ENCODE assay signal across 18 cellular contexts in the genomic region with DNA sequence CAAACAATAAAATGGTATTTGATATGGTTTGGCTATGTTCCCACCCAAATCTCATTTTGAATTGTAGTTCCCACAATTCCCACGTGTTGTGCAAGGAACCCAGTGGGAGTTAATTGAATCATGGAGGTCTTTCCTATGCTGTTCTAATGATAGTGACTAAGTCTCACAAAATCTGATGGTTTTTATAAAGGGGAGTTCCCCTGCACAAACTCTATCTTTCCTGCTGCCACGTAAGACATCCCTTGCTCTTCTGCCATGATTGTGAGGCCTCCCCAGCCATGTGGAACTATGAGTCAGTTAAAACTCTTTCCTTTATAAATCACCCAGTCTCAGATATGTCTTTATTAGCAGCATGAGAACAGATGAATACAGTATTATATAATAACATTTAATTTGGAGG. TPM values are rescaled to one million over a fixed set of nuclear protein-coding genes. Genes with fewer than 3 reads are reported as not detected.
A peak's percentile ranks its signal among the peaks of the same experiment; 100 is the strongest.
DNase-seq lines count a peak whose midpoint lies in the region; TF ChIP-seq lines count a peak whose summit lies in the region.
"Had no signal": no experiment of that assay in that cellular context is flagged by ENCODE, and none has a peak within 500 bp of the region (broad histone marks: within the 10 kb centered on the region; RNA-seq: fewer than 3 reads in every experiment).

No MANE protein-coding gene starts in this region.

- no peak for TF ChIP-seq CTCF in astrocyte of the spinal cord (IDR thresholded peaks at IDR 0.05; ENCODE audit: low read depth, low read length)

- no peak overlapping the region for H2AFZ ChIP-seq in ACC112 (ENCODE audit: low read length, unreplicated experiment)

- in situ Hi-C loops in astrocyte of the spinal cord (cut with HindIII; ENCODE audit: low sequenced_read_pairs) = no loop called here

- H3K4me1 ChIP-seq in ACC112 (ENCODE audit: control insufficient read depth, insufficient read depth, low read length, unreplicated experiment) = peaks cover 14% of the 10 kb centered on the region
- H3K4me1 ChIP-seq: BLaER1 treated with 17β-estradiol and CSF1 and Interleukin-3, amounts not matched to agents 10 nM and 100 nM had no signal

- no peaks in the 10 kb centered on the region for H3K27me3 ChIP-seq in ACC112 (ENCODE audit: insufficient read depth, low read length)
- H3K27me3 ChIP-seq: BLaER1 treated with 17β-estradiol and CSF1 and Interleukin-3, amounts not matched to agents 10 nM and 100 nM had no signal

- no peaks in the 10 kb centered on the region for H3K79me2 ChIP-seq in ACC112 (ENCODE audit: control insufficient read depth, insufficient read depth, low read length, unreplicated experiment)

- no peak overlapping the region for H3K4me3 ChIP-seq in ACC112 (ENCODE audit: low read depth, low read length)
- no peak overlapping the region for H3K4me3 ChIP-seq in astrocyte of the spinal cord (ENCODE audit: low read depth, low read length)
- H3K4me3 ChIP-seq: BLaER1 treated with 17β-estradiol and CSF1 and Interleukin-3, amounts not matched to agents 10 nM and 100 nM had no signal

- H3K36me3 ChIP-seq in ACC112 (ENCODE audit: insufficient read depth, low read length) = no peaks in the 10 kb centered on the region
- H3K36me3 ChIP-seq: BLaER1 treated with 17β-estradiol and CSF1 and Interleukin-3, amounts not matched to agents 10 nM and 100 nM had no signal

- DNase-seq in LHCN-M2 (ENCODE audit: low read depth) = peak; percentile 36
- peak; percentile 18 for DNase-seq in astrocyte of the spinal cord (ENCODE audit: low read depth, low spot score)
- peak; percentile 64 for DNase-seq in kidney glomerular epithelial cell (lab: John Stamatoyannopoulos, UW)
- no peak for DNase-seq in middle frontal gyrus (ENCODE audit: extremely low spot score, low spot score)
- DNase-seq in NCI-H1436 (lab: John Stamatoyannopoulos, UW) = no peak
- no peak for DNase-seq in GOT3 (lab: John Stamatoyannopoulos, UW)
- DNase-seq in NAMALWA (ENCODE audit: low spot score) = no peak
- DNase-seq: CD8-positive, alpha-beta memory T cell; DND-41; GF-D8; Kasumi-1; NCI-H1417; NCI-H1930; NCI-H82 had no signal

- H3K27ac ChIP-seq in ACC112 (ENCODE audit: low read depth, low read length) = peak overlapping the region; percentile 38; the same call in 1 of the 2 replicates
- H3K27ac ChIP-seq: BLaER1 treated with 17β-estradiol and CSF1 and Interleukin-3, amounts not matched to agents 10 nM and 100 nM had no signal

RNA-seq across cellular contexts. Expression of gene AADAC, which starts 15.4 kb away (rescaled TPM):
- not detected in 2 replicates for total RNA-seq in LHCN-M2 (2014; rRNA removed)
- polyA plus RNA-seq in LHCN-M2 (2012) = not detected
- total RNA-seq: CD8-positive, alpha-beta memory T cell; H1; Right ventricle myocardium inferior had no signal
- polyA plus RNA-seq: CD8-positive, alpha-beta memory T cell; H1 had no signal

Comparison
In these comparisons a context has a peak if more than half of its experiments do, and no peak if none do; other contexts are left out.
1. DNase-seq: peak in LHCN-M2 (single experiment), astrocyte of the spinal cord (single experiment) and kidney glomerular epithelial cell (single experiment); none in middle frontal gyrus (single experiment), NCI-H1436 (single experiment), GOT3 (single experiment) and NAMALWA (single experiment).